In the genomic region with DNA sequence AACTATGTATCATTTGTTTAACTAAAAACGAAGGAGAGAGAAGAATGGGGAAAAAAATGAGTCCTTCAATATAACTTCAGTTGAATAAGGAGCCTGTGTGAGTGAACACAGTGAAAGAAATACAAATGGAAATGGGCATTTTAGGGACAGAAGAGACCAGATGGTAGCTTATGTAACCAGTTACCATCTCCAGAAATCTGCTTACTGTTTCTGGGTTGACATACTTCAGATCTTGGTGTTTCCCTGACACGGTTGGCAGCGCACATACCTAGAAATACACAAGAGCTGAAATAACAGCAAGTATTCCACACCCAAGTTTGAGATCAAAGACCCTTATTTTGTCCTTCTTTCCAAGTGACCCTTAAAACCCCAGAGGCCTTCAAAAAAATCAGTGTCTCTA, we compare ENCODE assay signal across 30 cellular contexts. TPM values are rescaled to one million over a fixed set of nuclear protein-coding genes. Genes with fewer than 3 reads are reported as not detected.
"Had no signal": no experiment of that assay in that cellular context is flagged by ENCODE, and none has a peak within 500 bp of the region (broad histone marks: within the 10 kb centered on the region; RNA-seq: fewer than 3 reads in every experiment).

No MANE protein-coding gene starts in this region.

- DNase-seq: activated B cell treated with CpG ODN at 0.5 μM for 24 hours; activated CD4-positive, alpha-beta T cell treated with anti-CD3 and anti-CD28 coated beads for 48 hours; activated CD4-positive, alpha-beta T cell treated with anti-CD3 and anti-CD28 coated beads, Interleukin-2, amount 50 U/mL, for 1 hour; activated CD4-positive, alpha-beta T cell treated with anti-CD3 and anti-CD28 coated beads, Interleukin-2, amount 50 U/mL, for 48 hours; activated CD8-positive, alpha-beta memory T cell treated with anti-CD3 and anti-CD28 coated beads for 24 hours; activated CD8-positive, alpha-beta T cell treated with anti-CD3 and anti-CD28 coated beads for 36 hours; activated effector memory CD4-positive, alpha-beta T cell treated with Interleukin-2 at 50 U/mL for 16 hours; activated gamma-delta T cell treated with Interleukin-2 at 50 U/mL for 16 hours; activated naive CD4-positive, alpha-beta T cell treated with anti-CD3 and anti-CD28 coated beads, Interleukin-2, amount 50 U/mL, for 16 hours; activated naive CD4-positive, alpha-beta T cell treated with Interleukin-2 at 50 U/mL for 16 hours; activated T-cell treated with anti-CD3 and anti-CD28 coated beads, Interleukin-2, amount 50 U/mL, for 4 hours; amniotic stem cell; brain microvascular endothelial cell; dermis blood vessel endothelial cell; effector CD4-positive, alpha-beta T cell; effector memory CD8-positive, alpha-beta T cell; erythroblast; foreskin keratinocyte; gastrocnemius medialis; glutamatergic neuron; heart left ventricle; T-helper 1 cell; T-helper 17 cell; T1000; WERI-Rb-1 had no signal

- H3K27ac ChIP-seq: brain microvascular endothelial cell, coronary artery, esophagus muscularis mucosa, foreskin keratinocyte, gastrocnemius medialis, heart left ventricle, WERI-Rb-1 had no signal

- H3K4me1 ChIP-seq: foreskin keratinocyte, gastrocnemius medialis had no signal

- H3K4me3 ChIP-seq: coronary artery, esophagus muscularis mucosa, gastrocnemius medialis, heart left ventricle had no signal

- H3K27me3 ChIP-seq: brain microvascular endothelial cell, esophagus muscularis mucosa, foreskin keratinocyte, gastrocnemius medialis, heart left ventricle had no signal

- H3K36me3 ChIP-seq: brain microvascular endothelial cell, esophagus muscularis mucosa, gastrocnemius medialis, heart left ventricle had no signal

- ATAC-seq: activated CD4-positive, CD25-positive, alpha-beta regulatory T cell treated with anti-CD3 and anti-CD28 coated beads, Interleukin-2, amount 50 U/mL, for 24 hours; activated CD8-positive, alpha-beta T cell treated with anti-CD3 and anti-CD28 coated beads for 36 hours; activated T-cell treated with anti-CD3 and anti-CD28 coated beads, Interleukin-2, amount 50 U/mL, for 4 hours; activated T-helper 17 cell treated with anti-CD3 and anti-CD28 coated beads, Interleukin-2, amount 50 U/mL, for 72 hours; effector memory CD8-positive, alpha-beta T cell; foreskin keratinocyte; gastrocnemius medialis; T-helper 17 cell had no signal

- H3K9me3 ChIP-seq: esophagus muscularis mucosa, gastrocnemius medialis, heart left ventricle had no signal

RNA-seq across cellular contexts. Expression of gene GFRA3, which starts 14.9 kb away (rescaled TPM):
- total RNA-seq: activated B cell treated with CpG ODN at 0.5 μM for 24 hours; activated CD8-positive, alpha-beta T cell treated with anti-CD3 and anti-CD28 coated beads for 36 hours; activated T-cell treated with anti-CD3 and anti-CD28 coated beads, Interleukin-2, amount 50 U/mL, for 4 hours; activated T-helper 17 cell treated with anti-CD3 and anti-CD28 coated beads, Interleukin-2, amount 50 U/mL, for 72 hours; bronchial epithelial cell; dermis blood vessel endothelial cell; foreskin keratinocyte; T-helper 17 cell had no signal
- polyA plus RNA-seq: foreskin keratinocyte had no signal

RNA-seq across cellular contexts. Expression of gene CDC25C, which starts 42.3 kb away (rescaled TPM):
- total RNA-seq: activated B cell treated with CpG ODN at 0.5 μM for 24 hours, gastrocnemius medialis, T-helper 17 cell had no signal
